8 cellular contexts compared by ENCODE assay signal in genomic region chr17:12256380-12256995, GRCh38.
A peak's percentile ranks its signal among the peaks of the same experiment; 100 is the strongest.
DNase-seq lines count a peak whose midpoint lies in the region; ATAC-seq and TF ChIP-seq lines count a peak whose summit lies in the region.

No MANE protein-coding gene starts in this region.

- H3K9me3 ChIP-seq in BE2C = no peaks in the 10 kb centered on the region
- H3K9me3 ChIP-seq in Loucy (ENCODE audit: insufficient read depth, low read depth, low read length) = no peaks in the 10 kb centered on the region

- H3K4me1 Mint-ChIP-seq in WTC11 = no peaks in the 10 kb centered on the region

- H3K27ac Mint-ChIP-seq in WTC11 = no peak overlapping the region

- H3K36me3 Mint-ChIP-seq in WTC11 = peaks cover 2% of the 10 kb centered on the region; the same call in 1 of the 2 replicates

- no peak overlapping the region for H3K4me3 Mint-ChIP-seq in WTC11

- H3F3A ChIP-seq in Loucy (ENCODE audit: low read depth) = no peaks in the 10 kb centered on the region

- H3K36me3 ChIP-seq in BE2C (no peaks in the 10 kb centered on the region), Loucy (ENCODE audit: insufficient read depth, low read length) (no peaks in the 10 kb centered on the region)

- H2AFZ ChIP-seq in Loucy (ENCODE audit: low read length) = no peak overlapping the region

- H3K4me3 ChIP-seq in BE2C (ENCODE audit: low read depth, low read length) (no peak overlapping the region), Loucy (ENCODE audit: low read length, poor library complexity, severe bottlenecking) (no peak overlapping the region)

- H3K4me2 ChIP-seq in Loucy (ENCODE audit: low read depth, low read length, poor library complexity, severe bottlenecking) = no peak overlapping the region

- peak; percentile 63 for TF ChIP-seq CTCF in BE2C (IDR thresholded peaks at IDR 0.05; ENCODE audit: low read depth, low read length)
- TF ChIP-seq CTCF in Loucy (conservative IDR thresholded peaks at IDR 0.05; ENCODE audit: low read length) = peak; percentile 80
- peak; percentile 77 for TF ChIP-seq CTCF in WTC11 (IDR thresholded peaks at IDR 0.05)

- H3K9me2 ChIP-seq in Loucy (replicated peaks; ENCODE audit: low read depth, low read length) = no peaks in the 10 kb centered on the region

- peaks cover 9% of the 10 kb centered on the region for H3K9me3 Mint-ChIP-seq in WTC11

- H3K27me3 ChIP-seq in BE2C = no peaks in the 10 kb centered on the region
- no peaks in the 10 kb centered on the region for H3K27me3 ChIP-seq in Loucy (ENCODE audit: insufficient read depth, low read length, poor library complexity, severe bottlenecking)

- no peaks in the 10 kb centered on the region for H3K4me1 ChIP-seq in BE2C
- no peaks in the 10 kb centered on the region for H3K4me1 ChIP-seq in Loucy (ENCODE audit: insufficient read depth, low read length, poor library complexity, severe bottlenecking)

- no peaks in the 10 kb centered on the region for H3K79me2 ChIP-seq in Loucy (ENCODE audit: insufficient read depth, low read length)

- POLR2A ChIA-PET in WTC11 (lab: Charles Lee) = no interaction called here

- ATAC-seq in GM18511 (IDR thresholded peaks at IDR 0.05; ENCODE audit: unreplicated experiment) = peak; percentile 77
- ATAC-seq in WTC11 = no peak
- ATAC-seq in Right ventricle myocardium superior (ENCODE audit: poor library complexity) = peak; percentile 84
- ATAC-seq in sciatic nerve = peak; percentile 58

- H4K20me1 ChIP-seq in Loucy (ENCODE audit: insufficient read depth, low read length, poor library complexity, severe bottlenecking) = no peaks in the 10 kb centered on the region

- no peak overlapping the region for H3K9ac ChIP-seq in Loucy (ENCODE audit: low read depth, low read length, poor library complexity, severe bottlenecking)

- intact Hi-C loops in Right ventricle myocardium superior (cut with DNase I) = loop anchor here (10.0 kb wide), 3 partner anchors 408 to 748 kb away; partner anchors contain the start of gene MYOCD
- intact Hi-C loops in sciatic nerve (cut with DNase I) = no loop called here

- CTCF ChIA-PET in WTC11 (lab: Charles Lee) = interaction anchor here (0.8 to 3.0 kb wide), 6 partner anchors 21 to 486 kb away, joined by 3 to 20 read pairs (median 5); partner anchors contain the start of gene MYOCD

- no peaks in the 10 kb centered on the region for H3K27me3 Mint-ChIP-seq in WTC11 (ENCODE audit: low read depth)

- DNase-seq in BE2C (peak; percentile 5), WTC11 (ENCODE audit: low spot score) (no peak), Right ventricle myocardium superior (no peak), sciatic nerve (ENCODE audit: low spot score) (peak; percentile 61), NCI-H2107 (lab: John Stamatoyannopoulos, UW) (no peak)
- DNase-seq in activated CD8-positive, alpha-beta memory T cell treated with anti-CD3 and anti-CD28 coated beads, Interleukin-2, amount 50 U/mL, for 48 hours = no peak

TF ChIP-seq in WTC11, 78 proteins besides CTCF, POLR2A, EP300 and RAD21:
- TF ChIP-seq E2F4 (CRISPR knock-in tag; IDR thresholded peaks at IDR 0.05; ENCODE audit: borderline replicate concordance, low read depth) = no peak
- TF ChIP-seq FOXP1 (CRISPR knock-in tag; IDR thresholded peaks at IDR 0.05; ENCODE audit: borderline replicate concordance) = no peak
- no peak for TF ChIP-seq EMX1 (CRISPR knock-in tag; IDR thresholded peaks at IDR 0.05)
- no peak for TF ChIP-seq SMAD4 (CRISPR knock-in tag; IDR thresholded peaks at IDR 0.05)
- TF ChIP-seq ATF3 (CRISPR knock-in tag; conservative IDR thresholded peaks at IDR 0.05) = no peak
- TF ChIP-seq FOXK1 (CRISPR knock-in tag; IDR thresholded peaks at IDR 0.05) = no peak
- no peak for TF ChIP-seq RORB (CRISPR knock-in tag; IDR thresholded peaks at IDR 0.05)
- TF ChIP-seq CBFB (CRISPR knock-in tag; IDR thresholded peaks at IDR 0.05; ENCODE audit: low read depth) = no peak
- TF ChIP-seq HMGA2 (CRISPR knock-in tag; IDR thresholded peaks at IDR 0.05) = no peak
- no peak for TF ChIP-seq ZSCAN18 (CRISPR knock-in tag; IDR thresholded peaks at IDR 0.05)
- TF ChIP-seq, protein P1, sequence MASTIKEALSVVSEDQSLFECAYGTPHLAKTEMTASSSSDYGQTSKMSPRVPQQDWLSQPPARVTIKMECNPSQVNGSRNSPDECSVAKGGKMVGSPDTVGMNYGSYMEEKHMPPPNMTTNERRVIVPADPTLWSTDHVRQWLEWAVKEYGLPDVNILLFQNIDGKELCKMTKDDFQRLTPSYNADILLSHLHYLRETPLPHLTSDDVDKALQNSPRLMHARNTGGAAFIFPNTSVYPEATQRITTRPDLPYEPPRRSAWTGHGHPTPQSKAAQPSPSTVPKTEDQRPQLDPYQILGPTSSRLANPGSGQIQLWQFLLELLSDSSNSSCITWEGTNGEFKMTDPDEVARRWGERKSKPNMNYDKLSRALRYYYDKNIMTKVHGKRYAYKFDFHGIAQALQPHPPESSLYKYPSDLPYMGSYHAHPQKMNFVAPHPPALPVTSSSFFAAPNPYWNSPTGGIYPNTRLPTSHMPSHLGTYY (CRISPR knock-in tag; IDR thresholded peaks at IDR 0.05) = no peak
- TF ChIP-seq OVOL2 (CRISPR knock-in tag; IDR thresholded peaks at IDR 0.05; ENCODE audit: borderline replicate concordance) = no peak
- TF ChIP-seq TP53 (CRISPR knock-in tag; IDR thresholded peaks at IDR 0.05) = no peak
- no peak for TF ChIP-seq ESRRA (CRISPR knock-in tag; IDR thresholded peaks at IDR 0.05; ENCODE audit: borderline replicate concordance)
- TF ChIP-seq FOXP4 (CRISPR knock-in tag; IDR thresholded peaks at IDR 0.05) = no peak
- TF ChIP-seq ATF1 (CRISPR knock-in tag; IDR thresholded peaks at IDR 0.05) = no peak
- no peak for TF ChIP-seq ZNF423 (CRISPR knock-in tag; IDR thresholded peaks at IDR 0.05)
- no peak for TF ChIP-seq SP1 (CRISPR knock-in tag; conservative IDR thresholded peaks at IDR 0.05)
- no peak for TF ChIP-seq TCF7 (CRISPR knock-in tag; IDR thresholded peaks at IDR 0.05; ENCODE audit: low read depth)
- no peak for TF ChIP-seq JUN (CRISPR knock-in tag; IDR thresholded peaks at IDR 0.05)

Comparison
In these comparisons a context has a peak if more than half of its experiments do, and no peak if none do; other contexts are left out.
1. DNase-seq: peak in BE2C (single experiment) and sciatic nerve (single experiment); none in WTC11 (single experiment), Right ventricle myocardium superior (single experiment), NCI-H2107 (single experiment) and activated CD8-positive, alpha-beta memory T cell treated with anti-CD3 and anti-CD28 coated beads, Interleukin-2, amount 50 U/mL, for 48 hours (single experiment).
2. Peak in every context shown above with its lines, with median percentiles within 50 percentile points of each other: CTCF ChIP-seq.